ENCODE assay signal across 31 cellular contexts in the genomic region with DNA sequence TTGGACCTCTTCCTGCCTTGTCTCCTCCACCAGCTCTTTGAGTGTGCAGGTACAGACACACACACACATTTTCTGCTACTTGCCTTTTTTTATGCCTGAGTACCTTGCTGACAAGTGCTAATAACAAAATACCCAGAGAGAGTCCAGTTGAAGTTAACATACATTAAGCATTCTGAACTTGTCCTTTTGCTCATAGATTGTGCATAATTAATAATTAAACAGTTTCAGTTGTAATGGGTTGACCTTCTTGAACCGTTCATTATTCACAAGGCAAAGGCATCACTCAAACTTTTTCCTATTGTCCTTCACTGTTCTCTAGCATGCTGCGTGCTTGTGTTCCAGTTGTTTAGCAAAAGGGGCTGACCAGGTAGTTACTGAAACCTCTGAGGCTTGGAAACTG. TPM values are rescaled to one million over a fixed set of nuclear protein-coding genes. Genes with fewer than 3 reads are reported as not detected.
"Had no signal": no experiment of that assay in that cellular context is flagged by ENCODE, and none has a peak within 500 bp of the region (broad histone marks: within the 10 kb centered on the region; RNA-seq: fewer than 3 reads in every experiment).

No MANE protein-coding gene starts in this region.

- H3K36me3 ChIP-seq: neural progenitor cell, right atrium auricular region, transverse colon, WERI-Rb-1 had no signal

- H3K27ac ChIP-seq: epithelial cell of prostate, esophagus squamous epithelium, neural progenitor cell, parathyroid adenoma, psoas muscle, right atrium auricular region, testis, transverse colon, WERI-Rb-1 had no signal

- H2AFZ ChIP-seq: neural progenitor cell, parathyroid adenoma had no signal

- H3K27me3 ChIP-seq: esophagus squamous epithelium, neural progenitor cell, right atrium auricular region, testis, transverse colon had no signal

- H3K4me1 ChIP-seq: esophagus squamous epithelium, parathyroid adenoma, right atrium auricular region, testis had no signal

- H3K4me3 ChIP-seq: esophagus squamous epithelium, neural progenitor cell, psoas muscle, right atrium auricular region, testis, transverse colon had no signal

- H3K27me3 Mint-ChIP-seq: activated CD4-positive, alpha-beta memory T cell treated with anti-CD3 and anti-CD28 coated beads for 36 hours; activated CD4-positive, alpha-beta T cell treated with anti-CD3 and anti-CD28 coated beads, Interleukin-2, amount 10 ng/mL, durations not matched to agents 24 days and 14 days; activated naive CD4-positive, alpha-beta T cell treated with anti-CD3 and anti-CD28 coated beads, Interleukin-2, amount 10 ng/mL, durations not matched to agents 7 days and 5 days; activated naive CD8-positive, alpha-beta T cell treated with anti-CD3 and anti-CD28 coated beads, Interleukin-2, amount 50 U/mL, for 24 hours; dendritic cell treated with granulocyte-macrophage colony-stimulating factor and Interleukin-4, amounts not matched to agents 40 ng/mL and 50 ng/mL, for 4 days had no signal

- H3K9ac ChIP-seq: neural progenitor cell, parathyroid adenoma had no signal

- H3K4me2 ChIP-seq: neural progenitor cell had no signal

- H3K27ac Mint-ChIP-seq: activated CD4-positive, alpha-beta memory T cell treated with anti-CD3 and anti-CD28 coated beads for 36 hours; activated CD4-positive, alpha-beta T cell treated with anti-CD3 and anti-CD28 coated beads, Interleukin-2, amount 10 ng/mL, durations not matched to agents 24 days and 14 days; activated naive CD4-positive, alpha-beta T cell treated with anti-CD3 and anti-CD28 coated beads, Interleukin-2, amount 10 ng/mL, durations not matched to agents 7 days and 5 days; activated naive CD8-positive, alpha-beta T cell treated with anti-CD3 and anti-CD28 coated beads, Interleukin-2, amount 50 U/mL, for 24 hours; neural progenitor cell; T-helper 1 cell treated with Interleukin-12 subunit alpha and Interleukin-12 subunit beta and Interleukin-4 antibody, amounts not matched to agents 30 μg/mL and 1 μg/mL, for 36 hours had no signal

- DNase-seq: activated CD4-positive, alpha-beta memory T cell treated with anti-CD3 and anti-CD28 coated beads for 36 hours; activated CD4-positive, alpha-beta T cell treated with anti-CD3 and anti-CD28 coated beads, Interleukin-2, amount 10 ng/mL, durations not matched to agents 24 days and 14 days; activated CD4-positive, CD25-positive, alpha-beta regulatory T cell treated with anti-CD3 and anti-CD28 coated beads, Interleukin-2, amount 50 U/mL, for 72 hours; activated CD8-positive, alpha-beta memory T cell treated with anti-CD3 and anti-CD28 coated beads, Interleukin-2, amount 50 U/mL, for 4 hours; activated gamma-delta T cell; activated naive CD4-positive, alpha-beta T cell treated with anti-CD3 and anti-CD28 coated beads, Interleukin-2, amount 10 ng/mL, durations not matched to agents 7 days and 5 days; activated naive CD8-positive, alpha-beta T cell treated with anti-CD3 and anti-CD28 coated beads, Interleukin-2, amount 50 U/mL, for 24 hours; activated T-cell treated with anti-CD3 and anti-CD28 coated beads, Interleukin-2, amount 50 U/mL, for 1 hour; amygdala; caudate nucleus; esophagus squamous epithelium; foreskin melanocyte; mammary epithelial cell; midbrain; naive thymus-derived CD4-positive, alpha-beta T cell; occipital lobe; psoas muscle; stimulated activated CD4-positive, alpha-beta T cell treated with anti-CD3 and anti-CD28 coated beads, Interleukin-15, amount 100 ng/mL, for 24 hours; stimulated activated naive CD4-positive, alpha-beta T cell; T-helper 9 cell; testis; transverse colon; WERI-Rb-1 had no signal

- H3K79me2 ChIP-seq: parathyroid adenoma had no signal

- ATAC-seq: activated naive CD8-positive, alpha-beta T cell treated with anti-CD3 and anti-CD28 coated beads, Interleukin-2, amount 50 U/mL, for 24 hours; naive thymus-derived CD4-positive, alpha-beta T cell; psoas muscle had no signal

- FAIRE-seq: TTC549 had no signal

- H3K4me3 Mint-ChIP-seq: activated CD4-positive, alpha-beta memory T cell treated with anti-CD3 and anti-CD28 coated beads for 36 hours; activated CD4-positive, alpha-beta T cell treated with anti-CD3 and anti-CD28 coated beads, Interleukin-2, amount 10 ng/mL, durations not matched to agents 24 days and 14 days; activated naive CD4-positive, alpha-beta T cell treated with anti-CD3 and anti-CD28 coated beads, Interleukin-2, amount 10 ng/mL, durations not matched to agents 7 days and 5 days; activated naive CD8-positive, alpha-beta T cell treated with anti-CD3 and anti-CD28 coated beads, Interleukin-2, amount 50 U/mL, for 24 hours; dendritic cell treated with granulocyte-macrophage colony-stimulating factor and Interleukin-4, amounts not matched to agents 40 ng/mL and 50 ng/mL, for 4 days; naive thymus-derived CD4-positive, alpha-beta T cell; neural progenitor cell; T-helper 1 cell treated with Interleukin-12 subunit alpha and Interleukin-12 subunit beta and Interleukin-4 antibody, amounts not matched to agents 30 μg/mL and 1 μg/mL, for 36 hours had no signal

- H3K9me3 ChIP-seq: esophagus squamous epithelium, psoas muscle, right atrium auricular region, testis, transverse colon had no signal

- H3K9me3 Mint-ChIP-seq: activated CD4-positive, alpha-beta memory T cell treated with anti-CD3 and anti-CD28 coated beads for 36 hours; activated CD4-positive, alpha-beta T cell treated with anti-CD3 and anti-CD28 coated beads, Interleukin-2, amount 10 ng/mL, durations not matched to agents 24 days and 14 days; activated naive CD4-positive, alpha-beta T cell treated with anti-CD3 and anti-CD28 coated beads, Interleukin-2, amount 10 ng/mL, durations not matched to agents 7 days and 5 days; activated naive CD8-positive, alpha-beta T cell treated with anti-CD3 and anti-CD28 coated beads, Interleukin-2, amount 50 U/mL, for 24 hours; dendritic cell treated with granulocyte-macrophage colony-stimulating factor and Interleukin-4, amounts not matched to agents 40 ng/mL and 50 ng/mL, for 4 days; naive thymus-derived CD4-positive, alpha-beta T cell; neural progenitor cell; T-helper 1 cell treated with Interleukin-12 subunit alpha and Interleukin-12 subunit beta and Interleukin-4 antibody, amounts not matched to agents 30 μg/mL and 1 μg/mL, for 36 hours had no signal

RNA-seq across cellular contexts. Expression of a gene that starts 59.6 kb away (rescaled TPM):
- total RNA-seq: glomerular endothelial cell had no signal
- polyA plus RNA-seq: naive thymus-derived CD4-positive, alpha-beta T cell had no signal
